ENCODE assay signal across 8 cellular contexts in the genomic region with DNA sequence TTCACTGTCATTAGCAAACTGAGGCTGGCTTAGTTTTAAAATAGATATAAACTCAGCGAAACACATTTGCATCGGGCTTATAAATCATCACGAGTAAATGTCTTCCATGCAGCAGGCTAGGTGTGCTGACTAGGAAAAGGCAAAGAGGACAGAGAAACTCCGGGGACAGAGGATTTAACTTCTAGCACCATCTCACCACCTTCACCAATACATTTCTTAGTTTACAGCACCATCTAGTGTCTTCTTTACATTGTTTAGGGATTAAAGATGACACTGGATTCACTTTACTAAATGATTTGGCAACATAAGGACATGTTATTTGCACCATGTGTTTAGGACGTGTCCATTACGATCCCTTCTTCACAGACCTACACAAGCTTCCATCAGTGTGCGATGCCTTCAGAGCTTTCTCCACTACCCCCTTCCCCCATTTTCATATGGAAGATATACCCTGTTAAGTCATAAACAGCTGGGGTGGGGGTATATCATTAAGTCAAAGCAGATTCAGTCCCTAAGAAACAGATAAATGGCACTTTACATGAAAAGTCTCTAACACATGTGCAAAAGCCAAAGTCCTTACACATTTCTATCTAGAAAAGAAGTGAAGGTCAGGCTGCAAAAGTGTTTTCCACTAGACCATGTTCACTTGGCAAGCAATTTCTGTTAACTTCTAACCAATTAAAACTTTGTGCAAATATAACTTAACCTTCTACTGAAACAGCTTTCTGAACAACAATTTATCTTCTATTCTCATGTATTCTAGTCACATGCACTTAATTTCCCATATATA.
DNase-seq lines count a peak whose midpoint lies in the region; ATAC-seq and TF ChIP-seq lines count a peak whose summit lies in the region.

No MANE protein-coding gene starts in this region.

- no peak for TF ChIP-seq POLR2A in body of pancreas (IDR thresholded peaks at IDR 0.05)
- no peak for TF ChIP-seq POLR2A in thyroid gland (IDR thresholded peaks at IDR 0.05)

- H3K9me3 ChIP-seq in body of pancreas (no peaks in the 10 kb centered on the region), thyroid gland (no peaks in the 10 kb centered on the region)

- POLR2A ChIA-PET in AG04449 (lab: Yijun Ruan, JAX) = no interaction called here

- 8 to 11% methylated on average over 7 of the region's 7 CpGs for WGBS in body of pancreas, 2 donors
- 46 to 47% methylated on average over 7 of the region's 7 CpGs for WGBS in thyroid gland, 2 donors

- H3K4me1 ChIP-seq in body of pancreas = peaks cover 87% of the 10 kb centered on the region
- H3K4me1 ChIP-seq in thyroid gland = peaks cover 0 to 26% of the 10 kb centered on the region in 2 donors

- peaks cover 0 to 2% of the 10 kb centered on the region in 2 donors for H3K36me3 ChIP-seq in body of pancreas (replicated peaks in 1 of 2; ENCODE audit: insufficient read depth in 1 of 2, low read depth in 2 of 2)
- H3K36me3 ChIP-seq in thyroid gland = no peaks in the 10 kb centered on the region

- H3K27ac ChIP-seq in body of pancreas (peak overlapping the region; percentile 17 to 69 (median 58)), thyroid gland (no peak overlapping the region)

- TF ChIP-seq CTCF in AG04449 (IDR thresholded peaks at IDR 0.05; ENCODE audit: insufficient read depth, low read length, missing control alignments) (peak; percentile 13), body of pancreas (IDR thresholded peaks at IDR 0.05) (peak in 4 of 7 experiments; percentile 44 to 51 (median 48)), thyroid gland (IDR thresholded peaks at IDR 0.05) (peak in 3 of 6 experiments; percentile 32 to 50 (median 37))

- intact Hi-C loops in body of pancreas (cut with DNase I) (no loop called here), thyroid gland (cut with DNase I) (no loop called here)

- H3K4me3 ChIP-seq in AG04449 (ENCODE audit: low read depth, low read length) = no peak overlapping the region
- H3K4me3 ChIP-seq in body of pancreas = no peak overlapping the region
- H3K4me3 ChIP-seq in thyroid gland (replicated peaks in 1 of 3) = no peak overlapping the region

- H3K27me3 ChIP-seq in body of pancreas (no peaks in the 10 kb centered on the region), thyroid gland (no peaks in the 10 kb centered on the region)

- CTCF ChIA-PET in AG04449 (lab: Yijun Ruan, JAX) = interaction anchor here (0.6 to 6.7 kb wide), 14 partner anchors 9 to 483 kb away, joined by 3 to 82 read pairs (median 4); no protein-coding TSS in a partner anchor

- peak; percentile 73 for ATAC-seq in GM18517 (IDR thresholded peaks at IDR 0.05; ENCODE audit: unreplicated experiment)
- peak; percentile 65 for ATAC-seq in HG03354 (IDR thresholded peaks at IDR 0.05; ENCODE audit: poor library complexity, severe bottlenecking, unreplicated experiment)
- ATAC-seq in body of pancreas = peak; percentile 24

- no peak for DNase-seq in AG04449 (ENCODE audit: low read depth, low spot score)
- peak; percentile 37 for DNase-seq in NCI-H510A (lab: John Stamatoyannopoulos, UW)
- no peak for DNase-seq in body of pancreas
- peak; percentile 56 for DNase-seq in kidney tubule cell (ENCODE audit: low spot score)
- no peak for DNase-seq in thyroid gland
- DNase-seq in activated CD8-positive, alpha-beta memory T cell treated with anti-CD3 and anti-CD28 coated beads, Interleukin-2, amount 50 U/mL, for 4 hours = no peak

Comparison
In these comparisons a context has a peak if more than half of its experiments do, and no peak if none do; other contexts are left out.
1. DNase-seq: peak in NCI-H510A (single experiment) and kidney tubule cell (single experiment); none in AG04449 (single experiment), body of pancreas (0 of 4), thyroid gland (0 of 2) and activated CD8-positive, alpha-beta memory T cell treated with anti-CD3 and anti-CD28 coated beads, Interleukin-2, amount 50 U/mL, for 4 hours (single experiment).
2. H3K27ac ChIP-seq: peak in body of pancreas (4 of 4); none in thyroid gland (0 of 3).
3. Peak in every context shown above with its lines, with median percentiles within 50 percentile points of each other: ATAC-seq.